ENCODE assay signal across 1 cellular context in the genomic region with DNA sequence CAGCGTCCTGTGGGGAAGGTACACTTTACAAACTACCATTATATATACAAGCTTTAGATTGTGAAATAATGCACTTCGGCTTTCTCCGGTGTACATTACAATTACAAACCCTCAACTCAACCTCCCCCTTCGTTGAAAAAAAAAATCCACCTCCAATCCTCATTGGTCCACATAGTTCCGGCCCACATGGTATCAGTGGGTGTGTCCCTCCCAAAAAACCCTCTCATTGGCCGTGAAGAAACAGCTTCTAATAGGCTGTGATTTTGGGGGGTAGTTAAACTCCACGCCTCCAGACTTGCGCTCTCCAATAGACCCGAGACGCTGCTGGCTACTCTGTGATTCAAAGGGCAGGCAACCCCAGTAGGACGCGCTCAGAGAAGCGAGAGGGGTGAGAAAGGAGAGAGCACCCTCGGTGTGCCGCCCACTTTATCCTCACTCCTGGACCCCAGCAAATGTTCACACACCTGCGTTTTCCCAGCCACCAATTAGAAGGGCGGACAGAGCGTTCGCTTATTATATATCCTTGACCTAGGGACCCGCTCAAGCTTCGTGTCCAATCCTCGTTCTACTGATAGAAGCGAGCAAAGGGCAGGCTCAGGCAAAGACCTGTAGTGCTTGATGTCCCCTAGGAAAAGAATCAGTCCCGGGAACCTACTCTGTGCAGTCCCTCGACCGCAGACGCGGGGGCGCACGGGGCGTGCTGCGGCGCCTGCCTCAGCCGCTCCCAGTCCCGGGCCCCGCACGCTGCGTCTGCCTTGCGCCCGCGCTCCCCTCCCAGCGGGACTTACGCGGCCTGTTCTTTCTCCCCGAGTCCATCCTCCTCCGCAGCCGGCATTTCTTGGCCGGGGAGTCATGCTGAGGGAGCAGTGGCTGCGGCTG.
A peak's percentile ranks its signal among the peaks of the same experiment; 100 is the strongest.
TF ChIP-seq lines count a peak whose summit lies in the region.

No MANE protein-coding gene starts in this region.

TF ChIP-seq in HepG2, 621 proteins besides CTCF, POLR2A, EP300 and RAD21 (continued from another document and continues in another):
- TF ChIP-seq, protein P1, sequence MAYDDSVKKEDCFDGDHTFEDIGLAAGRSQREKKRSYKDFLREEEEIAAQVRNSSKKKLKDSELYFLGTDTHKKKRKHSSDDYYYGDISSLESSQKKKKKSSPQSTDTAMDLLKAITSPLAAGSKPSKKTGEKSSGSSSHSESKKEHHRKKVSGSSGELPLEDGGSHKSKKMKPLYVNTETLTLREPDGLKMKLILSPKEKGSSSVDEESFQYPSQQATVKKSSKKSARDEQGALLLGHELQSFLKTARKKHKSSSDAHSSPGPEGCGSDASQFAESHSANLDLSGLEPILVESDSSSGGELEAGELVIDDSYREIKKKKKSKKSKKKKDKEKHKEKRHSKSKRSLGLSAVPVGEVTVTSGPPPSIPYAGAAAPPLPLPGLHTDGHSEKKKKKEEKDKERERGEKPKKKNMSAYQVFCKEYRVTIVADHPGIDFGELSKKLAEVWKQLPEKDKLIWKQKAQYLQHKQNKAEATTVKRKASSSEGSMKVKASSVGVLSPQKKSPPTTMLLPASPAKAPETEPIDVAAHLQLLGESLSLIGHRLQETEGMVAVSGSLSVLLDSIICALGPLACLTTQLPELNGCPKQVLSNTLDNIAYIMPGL (CRISPR knock-in tag; IDR thresholded peaks at IDR 0.05; ENCODE audit: borderline replicate concordance in 1 of 2, low read depth in 1 of 2): peak in 1 of 2 experiments; percentile 45; a peak in 3 of 4 replicates
- TF ChIP-seq, protein P2, sequence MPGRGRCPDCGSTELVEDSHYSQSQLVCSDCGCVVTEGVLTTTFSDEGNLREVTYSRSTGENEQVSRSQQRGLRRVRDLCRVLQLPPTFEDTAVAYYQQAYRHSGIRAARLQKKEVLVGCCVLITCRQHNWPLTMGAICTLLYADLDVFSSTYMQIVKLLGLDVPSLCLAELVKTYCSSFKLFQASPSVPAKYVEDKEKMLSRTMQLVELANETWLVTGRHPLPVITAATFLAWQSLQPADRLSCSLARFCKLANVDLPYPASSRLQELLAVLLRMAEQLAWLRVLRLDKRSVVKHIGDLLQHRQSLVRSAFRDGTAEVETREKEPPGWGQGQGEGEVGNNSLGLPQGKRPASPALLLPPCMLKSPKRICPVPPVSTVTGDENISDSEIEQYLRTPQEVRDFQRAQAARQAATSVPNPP (CRISPR knock-in tag; IDR thresholded peaks at IDR 0.05): peak; percentile 74
- TF ChIP-seq, protein P3, sequence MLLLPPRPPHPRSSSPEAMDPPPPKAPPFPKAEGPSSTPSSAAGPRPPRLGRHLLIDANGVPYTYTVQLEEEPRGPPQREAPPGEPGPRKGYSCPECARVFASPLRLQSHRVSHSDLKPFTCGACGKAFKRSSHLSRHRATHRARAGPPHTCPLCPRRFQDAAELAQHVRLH (CRISPR knock-in tag; IDR thresholded peaks at IDR 0.05; ENCODE audit: borderline replicate concordance, low read depth): peak; percentile 86; the same call in 1 of the 2 replicates
- TF ChIP-seq, protein P4, sequence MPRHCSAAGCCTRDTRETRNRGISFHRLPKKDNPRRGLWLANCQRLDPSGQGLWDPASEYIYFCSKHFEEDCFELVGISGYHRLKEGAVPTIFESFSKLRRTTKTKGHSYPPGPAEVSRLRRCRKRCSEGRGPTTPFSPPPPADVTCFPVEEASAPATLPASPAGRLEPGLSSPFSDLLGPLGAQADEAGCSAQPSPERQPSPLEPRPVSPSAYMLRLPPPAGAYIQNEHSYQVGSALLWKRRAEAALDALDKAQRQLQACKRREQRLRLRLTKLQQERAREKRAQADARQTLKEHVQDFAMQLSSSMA (CRISPR knock-in tag; IDR thresholded peaks at IDR 0.05): peak; percentile 92
- TF ChIP-seq, protein P5, sequence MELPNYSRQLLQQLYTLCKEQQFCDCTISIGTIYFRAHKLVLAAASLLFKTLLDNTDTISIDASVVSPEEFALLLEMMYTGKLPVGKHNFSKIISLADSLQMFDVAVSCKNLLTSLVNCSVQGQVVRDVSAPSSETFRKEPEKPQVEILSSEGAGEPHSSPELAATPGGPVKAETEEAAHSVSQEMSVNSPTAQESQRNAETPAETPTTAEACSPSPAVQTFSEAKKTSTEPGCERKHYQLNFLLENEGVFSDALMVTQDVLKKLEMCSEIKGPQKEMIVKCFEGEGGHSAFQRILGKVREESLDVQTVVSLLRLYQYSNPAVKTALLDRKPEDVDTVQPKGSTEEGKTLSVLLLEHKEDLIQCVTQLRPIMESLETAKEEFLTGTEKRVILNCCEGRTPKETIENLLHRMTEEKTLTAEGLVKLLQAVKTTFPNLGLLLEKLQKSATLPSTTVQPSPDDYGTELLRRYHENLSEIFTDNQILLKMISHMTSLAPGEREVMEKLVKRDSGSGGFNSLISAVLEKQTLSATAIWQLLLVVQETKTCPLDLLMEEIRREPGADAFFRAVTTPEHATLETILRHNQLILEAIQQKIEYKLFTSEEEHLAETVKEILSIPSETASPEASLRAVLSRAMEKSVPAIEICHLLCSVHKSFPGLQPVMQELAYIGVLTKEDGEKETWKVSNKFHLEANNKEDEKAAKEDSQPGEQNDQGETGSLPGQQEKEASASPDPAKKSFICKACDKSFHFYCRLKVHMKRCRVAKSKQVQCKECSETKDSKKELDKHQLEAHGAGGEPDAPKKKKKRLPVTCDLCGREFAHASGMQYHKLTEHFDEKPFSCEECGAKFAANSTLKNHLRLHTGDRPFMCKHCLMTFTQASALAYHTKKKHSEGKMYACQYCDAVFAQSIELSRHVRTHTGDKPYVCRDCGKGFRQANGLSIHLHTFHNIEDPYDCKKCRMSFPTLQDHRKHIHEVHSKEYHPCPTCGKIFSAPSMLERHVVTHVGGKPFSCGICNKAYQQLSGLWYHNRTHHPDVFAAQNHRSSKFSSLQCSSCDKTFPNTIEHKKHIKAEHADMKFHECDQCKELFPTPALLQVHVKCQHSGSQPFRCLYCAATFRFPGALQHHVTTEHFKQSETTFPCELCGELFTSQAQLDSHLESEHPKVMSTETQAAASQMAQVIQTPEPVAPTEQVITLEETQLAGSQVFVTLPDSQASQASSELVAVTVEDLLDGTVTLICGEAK (IDR thresholded peaks at IDR 0.05): no peak
- TF ChIP-seq, protein P5 (CRISPR knock-in tag; IDR thresholded peaks at IDR 0.05): peak; percentile 24; the same call in 1 of the 2 replicates
- TF ChIP-seq IKZF1 (IDR thresholded peaks at IDR 0.05): no peak
- peak; percentile 35 for TF ChIP-seq AGO1 (IDR thresholded peaks at IDR 0.05; ENCODE audit: low read depth, low read length, poor library complexity, severe bottlenecking)
- TF ChIP-seq NFATC3 (CRISPR knock-in tag; IDR thresholded peaks at IDR 0.05): no peak
- TF ChIP-seq TGIF2 (CRISPR knock-in tag; IDR thresholded peaks at IDR 0.05): peak; percentile 63; the same call in 1 of the 2 replicates
- peak; percentile 91 for TF ChIP-seq CBX1 (IDR thresholded peaks at IDR 0.05; ENCODE audit: low read depth)
- TF ChIP-seq, protein P6, sequence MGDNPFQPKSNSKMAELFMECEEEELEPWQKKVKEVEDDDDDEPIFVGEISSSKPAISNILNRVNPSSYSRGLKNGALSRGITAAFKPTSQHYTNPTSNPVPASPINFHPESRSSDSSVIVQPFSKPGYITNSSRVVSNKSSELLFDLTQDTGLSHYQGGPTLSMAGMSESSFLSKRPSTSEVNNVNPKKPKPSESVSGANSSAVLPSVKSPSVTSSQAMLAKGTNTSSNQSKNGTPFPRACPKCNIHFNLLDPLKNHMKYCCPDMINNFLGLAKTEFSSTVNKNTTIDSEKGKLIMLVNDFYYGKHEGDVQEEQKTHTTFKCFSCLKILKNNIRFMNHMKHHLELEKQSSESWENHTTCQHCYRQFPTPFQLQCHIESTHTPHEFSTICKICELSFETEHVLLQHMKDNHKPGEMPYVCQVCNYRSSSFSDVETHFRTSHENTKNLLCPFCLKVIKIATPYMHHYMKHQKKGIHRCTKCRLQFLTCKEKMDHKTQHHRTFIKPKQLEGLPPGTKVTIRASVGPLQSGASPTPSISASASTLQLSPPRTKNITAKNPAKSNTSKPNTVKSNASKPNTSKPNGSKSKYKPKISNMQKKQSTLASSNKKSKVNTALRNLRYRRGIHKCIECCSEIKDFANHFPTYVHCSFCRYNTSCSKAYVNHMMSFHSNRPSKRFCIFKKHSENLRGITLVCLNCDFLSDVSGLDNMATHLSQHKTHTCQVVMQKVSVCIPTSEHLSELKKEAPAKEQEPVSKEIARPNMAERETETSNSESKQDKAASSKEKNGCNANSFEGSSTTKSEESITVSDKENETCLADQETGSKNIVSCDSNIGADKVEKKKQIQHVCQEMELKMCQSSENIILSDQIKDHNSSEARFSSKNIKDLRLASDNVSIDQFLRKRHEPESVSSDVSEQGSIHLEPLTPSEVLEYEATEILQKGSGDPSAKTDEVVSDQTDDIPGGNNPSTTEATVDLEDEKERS (CRISPR knock-in tag; IDR thresholded peaks at IDR 0.05): no peak
- TF ChIP-seq ETV5 (CRISPR knock-in tag; IDR thresholded peaks at IDR 0.05; ENCODE audit: borderline replicate concordance): peak; percentile 60; the same call in 1 of the 2 replicates
- TF ChIP-seq ZEB1 (IDR thresholded peaks at IDR 0.05; ENCODE audit: insufficient replicate concordance, low read depth): peak; percentile 84
- TF ChIP-seq ZNF615 (CRISPR knock-in tag; IDR thresholded peaks at IDR 0.05; ENCODE audit: borderline replicate concordance): no peak
- peak; percentile 73 for TF ChIP-seq ARNT2 (CRISPR knock-in tag; IDR thresholded peaks at IDR 0.05; ENCODE audit: low read depth)
- TF ChIP-seq ZC3H13 (CRISPR knock-in tag; IDR thresholded peaks at IDR 0.05): peak; percentile 96
- TF ChIP-seq ATF7-NPFF (CRISPR knock-in tag; IDR thresholded peaks at IDR 0.05; ENCODE audit: low read depth): peak; percentile 65; the same call in 1 of the 2 replicates
- TF ChIP-seq, protein P7, sequence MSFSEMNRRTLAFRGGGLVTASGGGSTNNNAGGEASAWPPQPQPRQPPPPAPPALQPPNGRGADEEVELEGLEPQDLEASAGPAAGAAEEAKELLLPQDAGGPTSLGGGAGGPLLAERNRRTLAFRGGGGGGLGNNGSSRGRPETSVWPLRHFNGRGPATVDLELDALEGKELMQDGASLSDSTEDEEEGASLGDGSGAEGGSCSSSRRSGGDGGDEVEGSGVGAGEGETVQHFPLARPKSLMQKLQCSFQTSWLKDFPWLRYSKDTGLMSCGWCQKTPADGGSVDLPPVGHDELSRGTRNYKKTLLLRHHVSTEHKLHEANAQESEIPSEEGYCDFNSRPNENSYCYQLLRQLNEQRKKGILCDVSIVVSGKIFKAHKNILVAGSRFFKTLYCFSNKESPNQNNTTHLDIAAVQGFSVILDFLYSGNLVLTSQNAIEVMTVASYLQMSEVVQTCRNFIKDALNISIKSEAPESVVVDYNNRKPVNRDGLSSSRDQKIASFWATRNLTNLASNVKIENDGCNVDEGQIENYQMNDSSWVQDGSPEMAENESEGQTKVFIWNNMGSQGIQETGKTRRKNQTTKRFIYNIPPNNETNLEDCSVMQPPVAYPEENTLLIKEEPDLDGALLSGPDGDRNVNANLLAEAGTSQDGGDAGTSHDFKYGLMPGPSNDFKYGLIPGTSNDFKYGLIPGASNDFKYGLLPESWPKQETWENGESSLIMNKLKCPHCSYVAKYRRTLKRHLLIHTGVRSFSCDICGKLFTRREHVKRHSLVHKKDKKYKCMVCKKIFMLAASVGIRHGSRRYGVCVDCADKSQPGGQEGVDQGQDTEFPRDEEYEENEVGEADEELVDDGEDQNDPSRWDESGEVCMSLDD (CRISPR knock-in tag; IDR thresholded peaks at IDR 0.05; ENCODE audit: borderline replicate concordance): peak; percentile 77; the same call in 1 of the 2 replicates
- TF ChIP-seq HOXA9 (CRISPR knock-in tag; IDR thresholded peaks at IDR 0.05; ENCODE audit: borderline replicate concordance): peak; percentile 73; the same call in 1 of the 2 replicates
- TF ChIP-seq SIN3B (IDR thresholded peaks at IDR 0.05; ENCODE audit: low read length): no peak
- TF ChIP-seq KDM6A (CRISPR knock-in tag; IDR thresholded peaks at IDR 0.05; ENCODE audit: low read depth): no peak
- TF ChIP-seq, protein P8, sequence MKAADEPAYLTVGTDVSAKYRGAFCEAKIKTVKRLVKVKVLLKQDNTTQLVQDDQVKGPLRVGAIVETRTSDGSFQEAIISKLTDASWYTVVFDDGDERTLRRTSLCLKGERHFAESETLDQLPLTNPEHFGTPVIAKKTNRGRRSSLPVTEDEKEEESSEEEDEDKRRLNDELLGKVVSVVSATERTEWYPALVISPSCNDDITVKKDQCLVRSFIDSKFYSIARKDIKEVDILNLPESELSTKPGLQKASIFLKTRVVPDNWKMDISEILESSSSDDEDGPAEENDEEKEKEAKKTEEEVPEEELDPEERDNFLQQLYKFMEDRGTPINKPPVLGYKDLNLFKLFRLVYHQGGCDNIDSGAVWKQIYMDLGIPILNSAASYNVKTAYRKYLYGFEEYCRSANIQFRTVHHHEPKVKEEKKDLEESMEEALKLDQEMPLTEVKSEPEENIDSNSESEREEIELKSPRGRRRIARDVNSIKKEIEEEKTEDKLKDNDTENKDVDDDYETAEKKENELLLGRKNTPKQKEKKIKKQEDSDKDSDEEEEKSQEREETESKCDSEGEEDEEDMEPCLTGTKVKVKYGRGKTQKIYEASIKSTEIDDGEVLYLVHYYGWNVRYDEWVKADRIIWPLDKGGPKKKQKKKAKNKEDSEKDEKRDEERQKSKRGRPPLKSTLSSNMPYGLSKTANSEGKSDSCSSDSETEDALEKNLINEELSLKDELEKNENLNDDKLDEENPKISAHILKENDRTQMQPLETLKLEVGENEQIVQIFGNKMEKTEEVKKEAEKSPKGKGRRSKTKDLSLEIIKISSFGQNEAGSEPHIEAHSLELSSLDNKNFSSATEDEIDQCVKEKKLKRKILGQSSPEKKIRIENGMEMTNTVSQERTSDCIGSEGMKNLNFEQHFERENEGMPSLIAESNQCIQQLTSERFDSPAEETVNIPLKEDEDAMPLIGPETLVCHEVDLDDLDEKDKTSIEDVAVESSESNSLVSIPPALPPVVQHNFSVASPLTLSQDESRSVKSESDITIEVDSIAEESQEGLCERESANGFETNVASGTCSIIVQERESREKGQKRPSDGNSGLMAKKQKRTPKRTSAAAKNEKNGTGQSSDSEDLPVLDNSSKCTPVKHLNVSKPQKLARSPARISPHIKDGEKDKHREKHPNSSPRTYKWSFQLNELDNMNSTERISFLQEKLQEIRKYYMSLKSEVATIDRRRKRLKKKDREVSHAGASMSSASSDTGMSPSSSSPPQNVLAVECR (CRISPR knock-in tag; IDR thresholded peaks at IDR 0.05; ENCODE audit: borderline replicate concordance): peak; percentile 81
